In the genomic region with DNA sequence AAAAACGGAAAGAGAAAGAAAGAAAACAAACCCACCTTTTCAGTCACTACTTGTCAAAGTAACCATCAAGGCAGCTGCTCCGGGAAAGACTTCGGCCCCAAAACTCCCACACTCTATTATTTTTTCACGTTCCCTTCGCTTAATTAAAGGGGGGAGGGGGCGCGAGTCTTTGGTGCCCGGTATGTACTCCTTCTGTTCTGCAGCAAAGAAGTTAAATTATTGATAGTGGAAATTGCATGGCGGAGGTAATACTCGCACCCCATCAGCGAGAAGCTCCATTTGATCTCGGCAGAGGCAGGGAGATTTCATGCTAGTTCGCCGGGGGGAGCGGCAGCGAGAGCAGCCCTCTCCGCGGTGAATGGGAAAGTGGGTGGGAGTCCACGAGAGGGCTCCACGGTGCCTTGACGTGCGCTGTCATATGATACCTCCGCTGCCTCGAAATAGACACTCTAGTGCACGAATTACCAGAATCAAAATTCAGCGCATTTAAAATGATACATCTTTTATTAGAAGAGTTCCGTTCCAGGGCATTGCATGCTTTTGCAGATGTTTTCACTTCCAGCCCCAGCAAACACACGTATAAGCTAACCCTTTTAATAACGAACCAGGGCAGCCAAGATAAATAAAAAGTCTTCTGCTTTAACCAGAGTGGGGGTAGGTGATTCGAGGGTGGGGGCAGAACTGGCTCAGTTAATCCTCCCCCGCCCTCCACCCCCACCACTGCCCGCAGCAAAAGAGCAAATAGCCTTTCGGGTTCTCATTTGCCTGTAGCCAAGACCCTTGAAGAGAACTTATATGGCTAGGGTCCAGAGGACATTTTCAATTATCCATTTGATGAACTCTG, we compare ENCODE assay signal across 1 cellular context.
A peak's percentile ranks its signal among the peaks of the same experiment; 100 is the strongest.
TF ChIP-seq lines count a peak whose summit lies in the region.

No MANE protein-coding gene starts in this region.

TF ChIP-seq in HepG2, 621 proteins besides CTCF, POLR2A, EP300 and RAD21 (continued from another document):
- TF ChIP-seq, protein P1, sequence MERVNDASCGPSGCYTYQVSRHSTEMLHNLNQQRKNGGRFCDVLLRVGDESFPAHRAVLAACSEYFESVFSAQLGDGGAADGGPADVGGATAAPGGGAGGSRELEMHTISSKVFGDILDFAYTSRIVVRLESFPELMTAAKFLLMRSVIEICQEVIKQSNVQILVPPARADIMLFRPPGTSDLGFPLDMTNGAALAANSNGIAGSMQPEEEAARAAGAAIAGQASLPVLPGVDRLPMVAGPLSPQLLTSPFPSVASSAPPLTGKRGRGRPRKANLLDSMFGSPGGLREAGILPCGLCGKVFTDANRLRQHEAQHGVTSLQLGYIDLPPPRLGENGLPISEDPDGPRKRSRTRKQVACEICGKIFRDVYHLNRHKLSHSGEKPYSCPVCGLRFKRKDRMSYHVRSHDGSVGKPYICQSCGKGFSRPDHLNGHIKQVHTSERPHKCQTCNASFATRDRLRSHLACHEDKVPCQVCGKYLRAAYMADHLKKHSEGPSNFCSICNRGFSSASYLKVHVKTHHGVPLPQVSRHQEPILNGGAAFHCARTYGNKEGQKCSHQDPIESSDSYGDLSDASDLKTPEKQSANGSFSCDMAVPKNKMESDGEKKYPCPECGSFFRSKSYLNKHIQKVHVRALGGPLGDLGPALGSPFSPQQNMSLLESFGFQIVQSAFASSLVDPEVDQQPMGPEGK (CRISPR knock-in tag; IDR thresholded peaks at IDR 0.05) = peak; percentile 36; the same call in 1 of the 2 replicates
- TF ChIP-seq SIX1 (CRISPR knock-in tag; IDR thresholded peaks at IDR 0.05; ENCODE audit: borderline replicate concordance) (peak; percentile 30; the same call in 1 of the 2 replicates), RFX3 (CRISPR knock-in tag; IDR thresholded peaks at IDR 0.05) (no peak), E2F1 (CRISPR knock-in tag; IDR thresholded peaks at IDR 0.05) (no peak)
TF ChIP-seq in HepG2: peak in this region for 2.
